Comparison of ENCODE assay signal across 1 cellular context in the genomic region with DNA sequence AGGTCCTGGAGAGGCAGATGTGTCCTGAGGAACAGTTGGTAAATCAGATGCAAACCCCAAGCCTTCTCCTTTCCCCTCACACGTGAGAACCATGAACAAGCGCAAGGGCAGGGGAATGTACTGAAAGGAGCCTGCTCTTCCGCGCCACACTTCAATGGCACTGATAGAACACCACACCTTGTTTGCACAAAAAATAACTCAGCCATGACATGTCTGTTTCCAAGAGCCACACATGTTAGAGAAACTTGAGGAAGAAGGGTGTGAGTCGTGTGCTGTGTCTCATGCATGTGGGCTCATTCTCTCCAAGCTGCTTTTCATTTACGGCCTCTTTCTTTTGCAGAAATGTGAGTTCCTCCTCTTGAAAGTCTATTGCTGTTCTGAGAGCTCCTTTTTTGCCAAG. TPM values are rescaled to one million over a fixed set of nuclear protein-coding genes. Genes with fewer than 3 reads are reported as not detected.
"Had no signal": no experiment of that assay in that cellular context is flagged by ENCODE, and none has a peak within 500 bp of the region (broad histone marks: within the 10 kb centered on the region; RNA-seq: fewer than 3 reads in every experiment).

No MANE protein-coding gene starts in this region.

RNA-seq across cellular contexts. Expression of a gene that starts 15.0 kb away (rescaled TPM):
- total RNA-seq: neural crest cell had no signal
